Comparison of ENCODE assay signal across 14 cellular contexts in the genomic region with DNA sequence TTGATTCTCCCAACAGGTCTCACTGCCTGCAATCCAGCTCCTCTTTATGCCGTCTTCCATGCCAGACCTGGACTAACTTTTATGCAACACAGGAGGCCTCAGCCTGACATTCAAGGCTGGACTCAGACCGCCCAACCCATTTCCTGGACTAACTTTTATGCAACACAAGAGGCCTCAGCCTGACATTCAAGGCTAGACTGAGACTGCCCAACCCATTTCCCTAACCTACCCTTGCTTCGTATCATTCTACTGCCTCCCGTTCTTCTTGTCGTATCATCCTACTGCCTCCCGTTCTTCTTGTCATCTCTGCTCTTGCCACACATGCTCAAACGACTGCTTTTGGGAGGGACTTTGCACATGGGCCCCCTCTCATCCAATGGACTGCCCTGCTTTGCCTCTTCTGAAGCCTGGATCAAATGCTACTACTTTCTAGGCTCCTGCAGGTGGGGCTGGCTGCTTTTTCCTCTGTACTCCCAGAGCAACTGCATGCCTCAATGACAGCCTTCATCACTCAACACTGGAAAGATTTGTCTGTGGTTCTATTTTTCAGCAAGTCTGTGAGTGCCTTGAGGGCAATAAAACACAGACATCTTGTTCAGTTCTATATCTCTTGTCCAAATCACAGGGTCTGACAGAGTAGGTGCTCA. TPM values are rescaled to one million over a fixed set of nuclear protein-coding genes. Genes with fewer than 3 reads are reported as not detected.
DNase-seq lines count a peak whose midpoint lies in the region; ATAC-seq, FAIRE-seq and TF ChIP-seq lines count a peak whose summit lies in the region.
"Had no signal": no experiment of that assay in that cellular context is flagged by ENCODE, and none has a peak within 500 bp of the region (broad histone marks: within the 10 kb centered on the region; RNA-seq: fewer than 3 reads in every experiment).

No MANE protein-coding gene starts in this region.

- POLR2A ChIA-PET in CD4-positive, alpha-beta T cell (lab: Charles Lee): interaction anchor here (0.7 to 11.4 kb wide), 4 partner anchors 9 to 38 kb away, joined by 3 to 290 read pairs (median 3); partner anchors contain the start of genes CCDC157 and SF3A1
- POLR2A ChIA-PET in HEK293 (lab: Yijun Ruan, JAX): no interaction called here
- POLR2A ChIA-PET in K562 (lab: Yijun Ruan, JAX): interaction anchor here (1.0 to 1.2 kb wide), 4 partner anchors 9 to 16 kb away, joined by 3 to 5 read pairs (median 4); no protein-coding TSS in a partner anchor
- POLR2A ChIA-PET in naive thymus-derived CD8-positive, alpha-beta T cell (lab: Charles Lee): interaction anchor here (0.6 to 18.7 kb wide), 7 partner anchors 7 to 236 kb away, joined by 3 to 424 read pairs (median 10); partner anchors contain the start of genes CASTOR1, CCDC157, SF3A1 and TBC1D10A

- peak overlapping the region; percentile 6 for H3K27ac ChIP-seq in CD4-positive, alpha-beta T cell (ENCODE audit: low read depth, low read length)
- H3K27ac ChIP-seq in HEK293 (ENCODE audit: extremely low read depth, low read depth, low read length) (no peak overlapping the region), K562 (ENCODE audit: extremely low read depth, low read depth, low read length) (no peak overlapping the region)
- H3K27ac ChIP-seq: KMS-11 had no signal

- in situ Hi-C loops in K562 (cut with MboI): no loop called here

- TF ChIP-seq CTCF in CD4-positive, alpha-beta T cell (IDR thresholded peaks at IDR 0.05): no peak
- TF ChIP-seq CTCF in HEK293 (tag by site-specific recombination; IDR thresholded peaks at IDR 0.05): peak; percentile 25; the same call in 1 of the 2 replicates
- TF ChIP-seq CTCF in K562 (IDR thresholded peaks at IDR 0.05 in 2 of 3, conservative IDR thresholded peaks at IDR 0.05 in 1 of 3; ENCODE audit: insufficient read depth in 2 of 3, low read depth in 1 of 3, low read length in 3 of 3): no peak; a peak in 1 of 6 replicates

- WGBS in K562 (ENCODE audit: insufficient coverage, low coverage, missing lambda C conversion rate): 62% methylated on average over 7 of the region's 7 CpGs

- peak overlapping the region; percentile 84 for H3K27ac Mint-ChIP-seq in CD4-positive, alpha-beta T cell
- H3K27ac Mint-ChIP-seq in naive thymus-derived CD8-positive, alpha-beta T cell: peak overlapping the region; percentile 72 to 100 (median 90)

- no peak for FAIRE-seq in K562 (lab: Jason Lieb, UNC)
- FAIRE-seq: endometrium had no signal

- H4K20me1 ChIP-seq in K562 (replicated peaks; ENCODE audit: control insufficient read depth, insufficient read depth, low read length): 0 out of 2 replicates have a peak, but pooled peaks cover 4% of the 10 kb centered on the region

- no peak overlapping the region for H3K4me2 ChIP-seq in K562 (ENCODE audit: insufficient read depth, low read length)
- H3K4me2 ChIP-seq: KMS-11 had no signal

- CTCF ChIA-PET in CD4-positive, alpha-beta T cell (lab: Charles Lee): no interaction called here
- CTCF ChIA-PET in HEK293 (lab: Yijun Ruan, JAX): interaction anchor here (0.5 to 1.2 kb wide), 3 partner anchors 9 to 247 kb away, joined by 3 to 4 read pairs (median 3); no protein-coding TSS in a partner anchor
- CTCF ChIA-PET in K562 (lab: Yijun Ruan, JAX; ENCODE audit: low intra/inter-chr PET ratio): no interaction called here

- TF ChIP-seq EP300 in K562 (IDR thresholded peaks at IDR 0.05; ENCODE audit: low read length): no peak

- BruUV-seq in K562 (replicated peaks; lab: Mats Ljungman, UMichigan): no TSS peak

- intact Hi-C loops in CD4-positive, alpha-beta T cell (cut with DNase I, micrococcal nuclease): no loop called here
- intact Hi-C loops in K562 (cut with micrococcal nuclease): no loop called here

- TF ChIP-seq RAD21 in K562 (CRISPR knock-in tag; conservative IDR thresholded peaks at IDR 0.05 in 1 of 2, IDR thresholded peaks at IDR 0.05 in 1 of 2): no peak

- no peak overlapping the region for H3K9ac ChIP-seq in K562 (ENCODE audit: insufficient read depth in 1 of 2, low read depth in 2 of 2, low read length in 2 of 2)
- H3K9ac ChIP-seq: KMS-11 had no signal

- H3K4me1 ChIP-seq in HEK293 (ENCODE audit: control insufficient read depth, insufficient read depth, low read length): no peaks in the 10 kb centered on the region
- peaks cover 9 to 10% of the 10 kb centered on the region in 2 experiments; a peak in 3 of 5 replicates for H3K4me1 ChIP-seq in K562 (replicated peaks in 1 of 2; ENCODE audit: control insufficient read depth in 2 of 2, insufficient read depth in 2 of 2, low read length in 2 of 2)

- H3K9me3 Mint-ChIP-seq in CD4-positive, alpha-beta T cell: no peaks in the 10 kb centered on the region
- no peaks in the 10 kb centered on the region for H3K9me3 Mint-ChIP-seq in naive thymus-derived CD8-positive, alpha-beta T cell

- H3K36me3 ChIP-seq in HEK293 (ENCODE audit: control insufficient read depth in 2 of 2, insufficient read depth in 1 of 2, low read length in 2 of 2) (peaks cover 0 to 28% of the 10 kb centered on the region in 2 experiments; a peak in 2 of 3 replicates), K562 (ENCODE audit: control insufficient read depth, insufficient read depth, low read length) (peaks cover 3% of the 10 kb centered on the region; the same call in 2 of the 3 replicates)

- H3K27me3 ChIP-seq in CD4-positive, alpha-beta T cell (ENCODE audit: control insufficient read depth, insufficient read depth, low read length): no peaks in the 10 kb centered on the region
- H3K27me3 ChIP-seq in K562 (ENCODE audit: control insufficient read depth in 2 of 2, insufficient read depth in 2 of 2, low read length in 2 of 2): no peaks in the 10 kb centered on the region

- TF ChIP-seq POLR2A in K562 (conservative IDR thresholded peaks at IDR 0.05): no peak

- H3K4me3 ChIP-seq in HEK293 (ENCODE audit: low read depth, low read length): no peak overlapping the region
- no peak overlapping the region for H3K4me3 ChIP-seq in K562

- peak overlapping the region; percentile 67 for H3K4me3 Mint-ChIP-seq in CD4-positive, alpha-beta T cell
- peak overlapping the region in 9 of 10 donors; percentile 31 to 78 (median 66) for H3K4me3 Mint-ChIP-seq in naive thymus-derived CD8-positive, alpha-beta T cell

- H3K9me1 ChIP-seq in K562 (ENCODE audit: control insufficient read depth, insufficient read depth, low read length): no peaks in the 10 kb centered on the region

- peaks cover 77% of the 10 kb centered on the region for H3K36me3 Mint-ChIP-seq in CD4-positive, alpha-beta T cell (ENCODE audit: low read depth)
- peaks cover 0 to 70% (median 12%) of the 10 kb centered on the region in 3 donors for H3K36me3 Mint-ChIP-seq in naive thymus-derived CD8-positive, alpha-beta T cell

- H3K79me2 ChIP-seq in K562 (ENCODE audit: control insufficient read depth, insufficient read depth, low read length): no peaks in the 10 kb centered on the region; the same call in 2 of the 3 replicates

- no peak overlapping the region for H2AFZ ChIP-seq in K562 (ENCODE audit: low read depth, low read length)

- H3K4me1 Mint-ChIP-seq in CD4-positive, alpha-beta T cell (ENCODE audit: low read depth): peaks cover 94% of the 10 kb centered on the region
- peaks cover 63 to 99% (median 95%) of the 10 kb centered on the region in 4 donors for H3K4me1 Mint-ChIP-seq in naive thymus-derived CD8-positive, alpha-beta T cell

- no peaks in the 10 kb centered on the region for H3K27me3 Mint-ChIP-seq in CD4-positive, alpha-beta T cell
- H3K27me3 Mint-ChIP-seq in naive thymus-derived CD8-positive, alpha-beta T cell: no peaks in the 10 kb centered on the region

- no peaks in the 10 kb centered on the region for H3K9me3 ChIP-seq in CD4-positive, alpha-beta T cell (ENCODE audit: control insufficient read depth, low read length)
- H3K9me3 ChIP-seq in HEK293 (ENCODE audit: control insufficient read depth, insufficient read depth, low read depth, low read length) (no peaks in the 10 kb centered on the region), K562 (replicated peaks; ENCODE audit: control insufficient read depth, insufficient read depth, low read depth, low read length) (no peaks in the 10 kb centered on the region)

- ATAC-seq in CD4-positive, alpha-beta T cell (ENCODE audit: poor library complexity): no peak
- ATAC-seq in K562 (peak; percentile 58), GM21515 (IDR thresholded peaks at IDR 0.05; ENCODE audit: unreplicated experiment) (no peak)
- peak; percentile 22 to 39 for ATAC-seq in naive thymus-derived CD8-positive, alpha-beta T cell

- DNase-seq in CD4-positive, alpha-beta T cell: no peak
- no peak for DNase-seq in K562 (ENCODE audit: extremely low read depth in 1 of 4, low spot score in 3 of 4)
- DNase-seq in naive thymus-derived CD8-positive, alpha-beta T cell: no peak
- DNase-seq in activated gamma-delta T cell (lab: John Stamatoyannopoulos, UW): no peak
- no peak for DNase-seq in NCI-H82 (lab: John Stamatoyannopoulos, UW)
- no peak for DNase-seq in effector CD4-positive, alpha-beta T cell
- DNase-seq: aorta, COR-L47, NCI-H2029 treated with DMSO at 0.1 percent for 48 hours had no signal

RNA-seq across cellular contexts. Expression of gene TBC1D10A, which starts 7.8 kb away (rescaled TPM):
- total RNA-seq in CD4-positive, alpha-beta T cell: 10 to 100 TPM; 38.9 to 41.8 TPM
- total RNA-seq in K562 (2011; cell fraction: chromatin; rRNA removed; ENCODE audit: low replicate concordance): 11.9 and 35.0 TPM in 2 replicates
- total RNA-seq in K562 (2011; cell fraction: nucleolus; rRNA removed): 24.2 and 26.7 TPM in 2 replicates
- total RNA-seq in K562 (2011; cell fraction: nucleoplasm; rRNA removed): 15.3 and 17.6 TPM in 2 replicates
- 7.5 and 7.8 TPM in 2 replicates for total RNA-seq in K562 (2014; rRNA removed)
- total RNA-seq in K562 (2014; rRNA removed; fragmentation: Illumina TruSeq; extraction: Trizol): 2.0 and 2.3 TPM in 2 replicates
- total RNA-seq in K562 (2015; rRNA removed; fragmentation: Illumina TruSeq; extraction: Trizol): 4.6 and 5.0 TPM in 2 replicates
- total RNA-seq in K562 (2021): 9.8 and 10.4 TPM in 2 replicates
- 6.0 and 8.2 TPM in 2 replicates for polyA plus RNA-seq in K562 (2011; rRNA removed)
- polyA plus RNA-seq in K562 (2011; cell fraction: cytosol; rRNA removed): 7.5 and 14.2 TPM in 2 replicates
- 19.8 and 29.9 TPM in 2 replicates for polyA plus RNA-seq in K562 (2011; cell fraction: nucleus; rRNA removed)
- 5.9 and 11.4 TPM in 2 replicates for polyA plus RNA-seq in K562 (2012)
- 4.3 and 6.2 TPM in 2 replicates for polyA plus RNA-seq in K562 (2014; fragmentation: Illumina TruSeq; extraction: Trizol)
- polyA plus RNA-seq in K562 (2014; fragmentation: Nextera tagmentation; extraction: Ambion mirVana): under 1 TPM; 0.13 to 0.18 TPM
- 5.8 and 7.9 TPM in 2 replicates for polyA plus RNA-seq in K562 (2014; rRNA removed)
- polyA minus RNA-seq in K562 (2011; rRNA and poly(A)+ RNA removed): 4.2 and 5.3 TPM in 2 replicates
- 5.8 and 6.6 TPM in 2 replicates for polyA minus RNA-seq in K562 (2011; cell fraction: cytosol; rRNA and poly(A)+ RNA removed)
- polyA minus RNA-seq in K562 (2011; cell fraction: nucleus; rRNA and poly(A)+ RNA removed): 7.9 and 9.3 TPM in 2 replicates
- 10 to 100 TPM; 66.7 to 67.7 TPM for total RNA-seq in naive thymus-derived CD8-positive, alpha-beta T cell
- 10 to 100 TPM; 56.7 to 83.4 (median 62.0) TPM for polyA plus RNA-seq in naive thymus-derived CD8-positive, alpha-beta T cell

RNA-seq across cellular contexts. Expression of gene CASTOR1, which starts 29.6 kb away (rescaled TPM):
- 1 to 10 TPM; 7.9 to 8.8 TPM for total RNA-seq in CD4-positive, alpha-beta T cell
- total RNA-seq in K562 (2011; cell fraction: chromatin; rRNA removed; ENCODE audit: low replicate concordance): 2.1 and 7.3 TPM in 2 replicates
- 5.5 and 6.8 TPM in 2 replicates for total RNA-seq in K562 (2011; cell fraction: nucleolus; rRNA removed)
- 2.4 and 4.0 TPM in 2 replicates for total RNA-seq in K562 (2011; cell fraction: nucleoplasm; rRNA removed)
- total RNA-seq in K562 (2014; rRNA removed): 1.2 and 1.3 TPM in 2 replicates
- 0.47 TPM in 1 of 2 replicates, not detected in the other for total RNA-seq in K562 (2014; rRNA removed; fragmentation: Illumina TruSeq; extraction: Trizol)
- total RNA-seq in K562 (2015; rRNA removed; fragmentation: Illumina TruSeq; extraction: Trizol): 0.72 and 1.1 TPM in 2 replicates
- 2.6 and 3.1 TPM in 2 replicates for total RNA-seq in K562 (2021)
- 2.5 and 3.2 TPM in 2 replicates for polyA plus RNA-seq in K562 (2011; rRNA removed)
- polyA plus RNA-seq in K562 (2011; cell fraction: cytosol; rRNA removed): 3.5 and 7.9 TPM in 2 replicates
- 10.1 and 12.6 TPM in 2 replicates for polyA plus RNA-seq in K562 (2011; cell fraction: nucleus; rRNA removed)
- 2.1 and 2.2 TPM in 2 replicates for polyA plus RNA-seq in K562 (2012)
- 0.96 and 0.98 TPM in 2 replicates for polyA plus RNA-seq in K562 (2014; fragmentation: Illumina TruSeq; extraction: Trizol)
- under 1 TPM; 0.35 to 0.56 TPM for polyA plus RNA-seq in K562 (2014; fragmentation: Nextera tagmentation; extraction: Ambion mirVana)
- polyA plus RNA-seq in K562 (2014; rRNA removed): 1.3 and 1.9 TPM in 2 replicates
- polyA minus RNA-seq in K562 (2011; rRNA and poly(A)+ RNA removed): 0.49 and 0.90 TPM in 2 replicates
- 2.3 TPM in 1 of 2 replicates, not detected in the other for polyA minus RNA-seq in K562 (2011; cell fraction: cytosol; rRNA and poly(A)+ RNA removed)
- 2.6 and 4.6 TPM in 2 replicates for polyA minus RNA-seq in K562 (2011; cell fraction: nucleus; rRNA and poly(A)+ RNA removed)
- total RNA-seq in naive thymus-derived CD8-positive, alpha-beta T cell: 10 to 100 TPM; 18.0 to 20.4 TPM
- polyA plus RNA-seq in naive thymus-derived CD8-positive, alpha-beta T cell: 10 to 100 TPM; 16.9 to 33.5 (median 20.8) TPM

RNA-seq across cellular contexts. Expression of gene SF3A1, which starts 37.8 kb away (rescaled TPM):
- total RNA-seq in CD4-positive, alpha-beta T cell: 100 to 1,000 TPM; 335 to 388 TPM
- total RNA-seq in K562 (2011; cell fraction: chromatin; rRNA removed; ENCODE audit: low replicate concordance): 97.8 and 155 TPM in 2 replicates
- 57.5 and 59.2 TPM in 2 replicates for total RNA-seq in K562 (2011; cell fraction: nucleolus; rRNA removed)
- total RNA-seq in K562 (2011; cell fraction: nucleoplasm; rRNA removed): 64.3 and 68.5 TPM in 2 replicates
- total RNA-seq in K562 (2014; rRNA removed): 53.7 and 89.0 TPM in 2 replicates
- 12.3 and 12.8 TPM in 2 replicates for total RNA-seq in K562 (2014; rRNA removed; fragmentation: Illumina TruSeq; extraction: Trizol)
- total RNA-seq in K562 (2015; rRNA removed; fragmentation: Illumina TruSeq; extraction: Trizol): 13.0 and 21.3 TPM in 2 replicates
- total RNA-seq in K562 (2021): 223 and 228 TPM in 2 replicates
- 8.6 and 29.3 TPM in 2 replicates for polyA plus RNA-seq in K562 (2011; rRNA removed)
- 13.3 and 16.5 TPM in 2 replicates for polyA plus RNA-seq in K562 (2011; cell fraction: cytosol; rRNA removed)
- 39.0 and 54.0 TPM in 2 replicates for polyA plus RNA-seq in K562 (2011; cell fraction: nucleus; rRNA removed)
- 151 and 159 TPM in 2 replicates for polyA plus RNA-seq in K562 (2012)
- polyA plus RNA-seq in K562 (2014; fragmentation: Illumina TruSeq; extraction: Trizol): 113 and 116 TPM in 2 replicates
- polyA plus RNA-seq in K562 (2014; fragmentation: Nextera tagmentation; extraction: Ambion mirVana): 1 to 10 TPM; 6.7 to 8.2 TPM
- polyA plus RNA-seq in K562 (2014; rRNA removed): 29.4 and 38.3 TPM in 2 replicates
- polyA minus RNA-seq in K562 (2011; rRNA and poly(A)+ RNA removed): 25.9 and 43.8 TPM in 2 replicates
- polyA minus RNA-seq in K562 (2011; cell fraction: cytosol; rRNA and poly(A)+ RNA removed): 99.3 and 217 TPM in 2 replicates
- 39.0 and 40.8 TPM in 2 replicates for polyA minus RNA-seq in K562 (2011; cell fraction: nucleus; rRNA and poly(A)+ RNA removed)
- total RNA-seq in naive thymus-derived CD8-positive, alpha-beta T cell: 100 to 1,000 TPM; 313 to 314 TPM
- polyA plus RNA-seq in naive thymus-derived CD8-positive, alpha-beta T cell: 100 to 1,000 TPM in 1 of 3 donors, 10 to 100 TPM in 2; 66.5 to 119 (median 99.8) TPM

RNA-seq across cellular contexts. Expression of gene CCDC157, which starts 37.9 kb away (rescaled TPM):
- 10 to 100 TPM in 1 of 2 experiments, 1 to 10 TPM in 1; 8.3 to 10.1 TPM for total RNA-seq in CD4-positive, alpha-beta T cell
- total RNA-seq in K562 (2011; cell fraction: chromatin; rRNA removed; ENCODE audit: low replicate concordance): 1.1 and 2.6 TPM in 2 replicates
- 2.2 and 2.4 TPM in 2 replicates for total RNA-seq in K562 (2011; cell fraction: nucleolus; rRNA removed)
- 1.3 and 1.4 TPM in 2 replicates for total RNA-seq in K562 (2011; cell fraction: nucleoplasm; rRNA removed)
- total RNA-seq in K562 (2014; rRNA removed): 1.00 and 1.0 TPM in 2 replicates
- 0.18 and 0.22 TPM in 2 replicates for total RNA-seq in K562 (2014; rRNA removed; fragmentation: Illumina TruSeq; extraction: Trizol)
- total RNA-seq in K562 (2015; rRNA removed; fragmentation: Illumina TruSeq; extraction: Trizol): 0.34 and 0.47 TPM in 2 replicates
- 0.80 and 0.85 TPM in 2 replicates for total RNA-seq in K562 (2021)
- polyA plus RNA-seq in K562 (2011; rRNA removed): 1.3 and 1.4 TPM in 2 replicates
- 2.2 and 3.5 TPM in 2 replicates for polyA plus RNA-seq in K562 (2011; cell fraction: cytosol; rRNA removed)
- 1.9 and 3.3 TPM in 2 replicates for polyA plus RNA-seq in K562 (2011; cell fraction: nucleus; rRNA removed)
- polyA plus RNA-seq in K562 (2012): 0.96 and 1.1 TPM in 2 replicates
- 0.68 and 0.94 TPM in 2 replicates for polyA plus RNA-seq in K562 (2014; fragmentation: Illumina TruSeq; extraction: Trizol)
- polyA plus RNA-seq in K562 (2014; fragmentation: Nextera tagmentation; extraction: Ambion mirVana): under 1 TPM; 0.04 to 0.18 TPM
- polyA plus RNA-seq in K562 (2014; rRNA removed): 0.85 and 0.95 TPM in 2 replicates
- 0.33 and 0.46 TPM in 2 replicates for polyA minus RNA-seq in K562 (2011; rRNA and poly(A)+ RNA removed)
- not detected in 2 replicates for polyA minus RNA-seq in K562 (2011; cell fraction: cytosol; rRNA and poly(A)+ RNA removed)
- 0.67 and 1.8 TPM in 2 replicates for polyA minus RNA-seq in K562 (2011; cell fraction: nucleus; rRNA and poly(A)+ RNA removed)
- 1 to 10 TPM; 2.8 to 4.1 TPM for total RNA-seq in naive thymus-derived CD8-positive, alpha-beta T cell
- 1 to 10 TPM in 2 of 3 donors, under 1 TPM in 1; 0.66 to 2.5 (median 1.1) TPM for polyA plus RNA-seq in naive thymus-derived CD8-positive, alpha-beta T cell

RNA-seq across cellular contexts. Expression of gene OSM, which starts 52.2 kb away (rescaled TPM):
- 10 to 100 TPM; 13.9 to 16.7 TPM for total RNA-seq in CD4-positive, alpha-beta T cell
- total RNA-seq in K562 (2011; cell fraction: chromatin; rRNA removed; ENCODE audit: low replicate concordance): 1.8 and 2.3 TPM in 2 replicates
- 1.0 and 1.2 TPM in 2 replicates for total RNA-seq in K562 (2011; cell fraction: nucleolus; rRNA removed)
- total RNA-seq in K562 (2011; cell fraction: nucleoplasm; rRNA removed): 0.73 and 1.8 TPM in 2 replicates
- total RNA-seq in K562 (2014; rRNA removed) (not detected in 2 replicates), K562 (2014; rRNA removed; fragmentation: Illumina TruSeq; extraction: Trizol) (not detected in 2 replicates), K562 (2015; rRNA removed; fragmentation: Illumina TruSeq; extraction: Trizol) (not detected in 2 replicates), K562 (2021) (not detected in 2 replicates)
- polyA plus RNA-seq in K562 (2011; rRNA removed) (0.08 and 0.22 TPM in 2 replicates), K562 (2014; fragmentation: Illumina TruSeq; extraction: Trizol) (not detected in 2 replicates), K562 (2014; fragmentation: Nextera tagmentation; extraction: Ambion mirVana) (not detected), K562 (2014; rRNA removed) (not detected in 2 replicates)
- polyA plus RNA-seq in K562 (2011; cell fraction: cytosol; rRNA removed): 0.04 and 0.06 TPM in 2 replicates
- polyA plus RNA-seq in K562 (2011; cell fraction: nucleus; rRNA removed): 0.24 and 1.6 TPM in 2 replicates
- not detected in 2 replicates for polyA plus RNA-seq in K562 (2012)
- not detected in 2 replicates for polyA minus RNA-seq in K562 (2011; rRNA and poly(A)+ RNA removed)
- polyA minus RNA-seq in K562 (2011; cell fraction: cytosol; rRNA and poly(A)+ RNA removed): not detected in 2 replicates
- 0.13 TPM in 1 of 2 replicates, not detected in the other for polyA minus RNA-seq in K562 (2011; cell fraction: nucleus; rRNA and poly(A)+ RNA removed)
- 1 to 10 TPM in 1 of 2 experiments, under 1 TPM in 1; 0.81 to 1.1 TPM for total RNA-seq in naive thymus-derived CD8-positive, alpha-beta T cell
- 10 to 100 TPM in 1 of 3 donors, 1 to 10 TPM in 2; 4.4 to 11.6 (median 4.4) TPM for polyA plus RNA-seq in naive thymus-derived CD8-positive, alpha-beta T cell
- total RNA-seq: pulmonary artery endothelial cell had no signal

Comparison
In these comparisons a context has a peak if more than half of its experiments do, and no peak if none do; other contexts are left out.
1. ATAC-seq: peak in K562 (single experiment) and naive thymus-derived CD8-positive, alpha-beta T cell (2 of 2); none in CD4-positive, alpha-beta T cell (single experiment) and GM21515 (single experiment).